In the genomic region with DNA sequence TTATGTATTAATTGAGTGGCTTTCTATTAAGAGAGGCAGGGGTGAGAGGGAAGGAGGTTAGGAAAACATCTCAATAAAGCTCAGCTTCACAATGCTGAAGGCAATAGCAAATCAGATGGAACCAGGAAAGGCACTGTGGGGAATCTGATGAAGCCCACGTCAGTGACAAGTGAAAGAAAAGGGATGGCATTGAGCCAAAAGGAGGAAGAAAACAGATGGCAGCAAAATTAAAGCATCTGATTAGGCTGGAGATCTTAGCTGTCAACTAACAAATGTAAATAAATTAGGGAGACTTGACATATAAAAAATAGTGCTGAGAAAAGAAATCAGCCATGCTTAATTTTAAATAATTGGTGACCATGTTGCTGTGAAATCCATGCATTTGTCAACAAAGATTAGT, we compare ENCODE assay signal across 28 cellular contexts.
DNase-seq lines count a peak whose midpoint lies in the region; ATAC-seq and TF ChIP-seq lines count a peak whose summit lies in the region.
"Had no signal": no experiment of that assay in that cellular context is flagged by ENCODE, and none has a peak within 500 bp of the region (broad histone marks: within the 10 kb centered on the region; RNA-seq: fewer than 3 reads in every experiment).

No MANE protein-coding gene starts in this region.

- H3K4me3 ChIP-seq in SK-N-SH (ENCODE audit: low read depth in 2 of 2, low read length in 1 of 2) = no peak overlapping the region
- H3K4me3 ChIP-seq: prostate gland, sigmoid colon, SK-N-MC, suprapubic skin, upper lobe of right lung had no signal

- peaks cover 5% of the 10 kb centered on the region for H3K36me3 Mint-ChIP-seq in stimulated activated naive CD8-positive, alpha-beta T cell treated with anti-CD3 and anti-CD28 coated beads, Interleukin-15, Interleukin-2, amounts not matched to agents 100 ng/mL and 50 ng/mL, for 24 hours (ENCODE audit: low read depth)
- peaks cover 7 to 14% of the 10 kb centered on the region in 2 donors for H3K36me3 Mint-ChIP-seq in activated naive CD4-positive, alpha-beta T cell treated with anti-CD3 and anti-CD28 coated beads, Interleukin-2, amount 50 U/mL, for 72 hours

- no peaks in the 10 kb centered on the region for H3K4me1 Mint-ChIP-seq in stimulated activated naive CD8-positive, alpha-beta T cell treated with anti-CD3 and anti-CD28 coated beads, Interleukin-15, Interleukin-2, amounts not matched to agents 100 ng/mL and 50 ng/mL, for 24 hours (ENCODE audit: low read depth)
- no peaks in the 10 kb centered on the region for H3K4me1 Mint-ChIP-seq in stimulated activated naive CD8-positive, alpha-beta T cell treated with anti-CD3 and anti-CD28 coated beads, Interleukin-15, amount 100 ng/mL, for 72 hours
- H3K4me1 Mint-ChIP-seq: stimulated activated memory B cell treated with anti-CD40 and anti-IgM and Interleukin-4, amounts not matched to agents 10 μg/mL and 1 μg/mL and 100 μg/mL, for 72 hours had no signal

- H2AFZ ChIP-seq in SK-N-SH (ENCODE audit: low read depth) = no peak overlapping the region

- no peak for ATAC-seq in stimulated activated naive CD8-positive, alpha-beta T cell treated with anti-CD3 and anti-CD28 coated beads, Interleukin-15, amount 100 ng/mL, for 72 hours
- ATAC-seq in activated naive CD4-positive, alpha-beta T cell treated with anti-CD3 and anti-CD28 coated beads, Interleukin-2, amount 50 U/mL, for 72 hours = no peak
- ATAC-seq: activated CD8-positive, alpha-beta T cell treated with anti-CD3 and anti-CD28 coated beads, Interleukin-2, amount 10 ng/mL, durations not matched to agents 7 days and 5 days; stimulated activated memory B cell treated with anti-CD40 and anti-IgM and Interleukin-4, amounts not matched to agents 10 μg/mL and 1 μg/mL and 100 μg/mL, for 72 hours; upper lobe of right lung had no signal

- peak overlapping the region in 1 of 2 experiments; percentile 97; a peak in 2 of 4 replicates for H3K27ac ChIP-seq in SK-N-SH (ENCODE audit: low read depth in 2 of 2, low read length in 1 of 2)
- H3K27ac ChIP-seq: prostate gland, sigmoid colon, SK-N-MC, suprapubic skin, upper lobe of right lung had no signal

- H3K27me3 Mint-ChIP-seq in stimulated activated naive CD8-positive, alpha-beta T cell treated with anti-CD3 and anti-CD28 coated beads, Interleukin-15, Interleukin-2, amounts not matched to agents 100 ng/mL and 50 ng/mL, for 24 hours = no peaks in the 10 kb centered on the region
- H3K27me3 Mint-ChIP-seq in stimulated activated naive CD8-positive, alpha-beta T cell treated with anti-CD3 and anti-CD28 coated beads, Interleukin-15, amount 100 ng/mL, for 72 hours = no peaks in the 10 kb centered on the region
- H3K27me3 Mint-ChIP-seq: naive B cell; stimulated activated memory B cell treated with anti-CD40 and anti-IgM and Interleukin-4, amounts not matched to agents 10 μg/mL and 1 μg/mL and 100 μg/mL, for 72 hours had no signal

- H3K9ac ChIP-seq in SK-N-SH = no peak overlapping the region

- H3K4me2 ChIP-seq in SK-N-SH = no peak overlapping the region

- peaks cover 5 to 24% of the 10 kb centered on the region in 2 experiments; a peak in 3 of 4 replicates for H3K4me1 ChIP-seq in SK-N-SH (ENCODE audit: control insufficient read depth in 1 of 2, insufficient read depth in 2 of 2, low read depth in 1 of 2, low read length in 1 of 2)
- H3K4me1 ChIP-seq: prostate gland, sigmoid colon, suprapubic skin, upper lobe of right lung had no signal

- H3K9me3 Mint-ChIP-seq in stimulated activated naive CD8-positive, alpha-beta T cell treated with anti-CD3 and anti-CD28 coated beads, Interleukin-15, Interleukin-2, amounts not matched to agents 100 ng/mL and 50 ng/mL, for 24 hours = no peaks in the 10 kb centered on the region
- H3K9me3 Mint-ChIP-seq in stimulated activated naive CD8-positive, alpha-beta T cell treated with anti-CD3 and anti-CD28 coated beads, Interleukin-15, amount 100 ng/mL, for 72 hours = no peaks in the 10 kb centered on the region
- peaks cover 0 to 10% of the 10 kb centered on the region in 2 donors for H3K9me3 Mint-ChIP-seq in activated naive CD4-positive, alpha-beta T cell treated with anti-CD3 and anti-CD28 coated beads, Interleukin-2, amount 50 U/mL, for 72 hours
- H3K9me3 Mint-ChIP-seq: naive B cell; stimulated activated memory B cell treated with anti-CD40 and anti-IgM and Interleukin-4, amounts not matched to agents 10 μg/mL and 1 μg/mL and 100 μg/mL, for 72 hours had no signal

- CTCF ChIA-PET in SK-N-SH (lab: Yijun Ruan, JAX) = interaction anchor here (1.3 to 10.1 kb wide), 5 partner anchors 15 to 1191 kb away, joined by 3 to 108 read pairs (median 4); no protein-coding TSS in a partner anchor

- H4K20me1 ChIP-seq in SK-N-SH (ENCODE audit: insufficient read depth) = no peaks in the 10 kb centered on the region

- peak in 1 of 2 experiments; percentile 84; a peak in 1 of 4 replicates for TF ChIP-seq EP300 in SK-N-SH (IDR thresholded peaks at IDR 0.05; ENCODE audit: borderline replicate concordance in 1 of 2, low read depth in 1 of 2, low read length in 1 of 2)

- no peak overlapping the region for H3K4me3 Mint-ChIP-seq in stimulated activated naive CD8-positive, alpha-beta T cell treated with anti-CD3 and anti-CD28 coated beads, Interleukin-15, Interleukin-2, amounts not matched to agents 100 ng/mL and 50 ng/mL, for 24 hours
- no peak overlapping the region for H3K4me3 Mint-ChIP-seq in stimulated activated naive CD8-positive, alpha-beta T cell treated with anti-CD3 and anti-CD28 coated beads, Interleukin-15, amount 100 ng/mL, for 72 hours
- H3K4me3 Mint-ChIP-seq: activated CD8-positive, alpha-beta T cell treated with anti-CD3 and anti-CD28 coated beads, Interleukin-2, amount 10 ng/mL, durations not matched to agents 7 days and 5 days; naive B cell; stimulated activated memory B cell treated with anti-CD40 and anti-IgM and Interleukin-4, amounts not matched to agents 10 μg/mL and 1 μg/mL and 100 μg/mL, for 72 hours had no signal

- H3K9me2 ChIP-seq in SK-N-SH = no peaks in the 10 kb centered on the region

- H3K36me3 ChIP-seq in SK-N-SH (replicated peaks in 1 of 2; ENCODE audit: control insufficient read depth in 1 of 2, insufficient read depth in 2 of 2, low read length in 1 of 2) = no peaks in the 10 kb centered on the region
- H3K36me3 ChIP-seq: prostate gland, sigmoid colon, suprapubic skin, upper lobe of right lung had no signal

- WGBS in SK-N-SH (ENCODE audit: low lambda C conversion rate) = 50% methylated on average over 1 of the region's 1 CpG

- H3K27ac Mint-ChIP-seq in stimulated activated naive CD8-positive, alpha-beta T cell treated with anti-CD3 and anti-CD28 coated beads, Interleukin-15, Interleukin-2, amounts not matched to agents 100 ng/mL and 50 ng/mL, for 24 hours = peak overlapping the region; percentile 26
- peak overlapping the region in 1 of 2 donors; percentile 0 for H3K27ac Mint-ChIP-seq in stimulated activated naive CD8-positive, alpha-beta T cell treated with anti-CD3 and anti-CD28 coated beads, Interleukin-15, amount 100 ng/mL, for 72 hours
- H3K27ac Mint-ChIP-seq in activated naive CD4-positive, alpha-beta T cell treated with anti-CD3 and anti-CD28 coated beads, Interleukin-2, amount 50 U/mL, for 72 hours = no peak overlapping the region
- H3K27ac Mint-ChIP-seq: activated CD8-positive, alpha-beta T cell treated with anti-CD3 and anti-CD28 coated beads, Interleukin-2, amount 10 ng/mL, durations not matched to agents 7 days and 5 days; stimulated activated memory B cell treated with anti-CD40 and anti-IgM and Interleukin-4, amounts not matched to agents 10 μg/mL and 1 μg/mL and 100 μg/mL, for 72 hours had no signal

- TF ChIP-seq CTCF in SK-N-SH (IDR thresholded peaks at IDR 0.05) = no peak

- 0 out of 2 replicates have a peak, but pooled peaks have one; percentile 4 for TF ChIP-seq RAD21 in SK-N-SH (IDR thresholded peaks at IDR 0.05; ENCODE audit: low read length)

- no peaks in the 10 kb centered on the region for H3K27me3 ChIP-seq in SK-N-SH (ENCODE audit: insufficient read depth)
- H3K27me3 ChIP-seq: sigmoid colon, suprapubic skin, upper lobe of right lung had no signal

- DNase-seq in stimulated activated naive CD8-positive, alpha-beta T cell treated with anti-CD3 and anti-CD28 coated beads, Interleukin-15, amount 100 ng/mL, for 72 hours = no peak
- DNase-seq in NCI-H2171 (lab: John Stamatoyannopoulos, UW) (peak; percentile 68), SK-N-SH (no peak), inferior parietal cortex (ENCODE audit: extremely low spot score) (no peak), HuH-7.5 (ENCODE audit: low spot score) (no peak), OCI-M2 (lab: John Stamatoyannopoulos, UW; ENCODE audit: unreplicated experiment) (no peak)
- no peak for DNase-seq in activated naive CD4-positive, alpha-beta T cell treated with anti-CD3 and anti-CD28 coated beads, Interleukin-2, amount 50 U/mL, for 72 hours (ENCODE audit: low spot score in 2 of 2)
- DNase-seq: activated CD4-positive, alpha-beta T cell treated with anti-CD3 and anti-CD28 coated beads for 1 hour; activated CD8-positive, alpha-beta T cell treated with anti-CD3 and anti-CD28 coated beads, Interleukin-2, amount 10 ng/mL, durations not matched to agents 7 days and 5 days; activated effector memory CD4-positive, alpha-beta T cell treated with Interleukin-2 at 50 U/mL for 16 hours; activated T-cell treated with anti-CD3 and anti-CD28 coated beads for 4 hours; effector memory CD4-positive, alpha-beta T cell; GDM1; HCEC 1CT; islet precursor cell; KG1; naive B cell; NCI-H2107; NCI-H526 treated with DMSO at 0.1 percent for 48 hours; sigmoid colon; stimulated activated CD4-positive, alpha-beta T cell treated with anti-CD3 and anti-CD28 coated beads, Interleukin-4, amount 100 ng/mL, for 4 hours; T-helper 2 cell; upper lobe of right lung had no signal

- POLR2A ChIA-PET in SK-N-SH (lab: Yijun Ruan, JAX) = interaction anchor here (0.9 to 1.2 kb wide), 3 partner anchors 16 to 47 kb away, joined by 3 read pairs; no protein-coding TSS in a partner anchor

- H3F3A ChIP-seq in SK-N-SH (replicated peaks; ENCODE audit: insufficient read depth) = no peaks in the 10 kb centered on the region

- H3K9me3 ChIP-seq in SK-N-SH = no peaks in the 10 kb centered on the region
- H3K9me3 ChIP-seq: prostate gland, sigmoid colon, suprapubic skin, upper lobe of right lung had no signal

- H3K79me2 ChIP-seq in SK-N-SH (ENCODE audit: insufficient read depth) = no peaks in the 10 kb centered on the region

TF ChIP-seq in SK-N-SH, 30 proteins besides CTCF, POLR2A, EP300 and RAD21 (continues in another document):
- TF ChIP-seq SIN3A (IDR thresholded peaks at IDR 0.05; ENCODE audit: borderline replicate concordance, low read depth, low read length) (no peak), NFIC (IDR thresholded peaks at IDR 0.05; ENCODE audit: borderline replicate concordance) (no peak), GATA2 (CRISPR knock-in tag; IDR thresholded peaks at IDR 0.05) (peak; percentile 70), TEAD4 (IDR thresholded peaks at IDR 0.05; ENCODE audit: borderline replicate concordance, insufficient read depth) (no peak), FOXM1 (IDR thresholded peaks at IDR 0.05; ENCODE audit: low read depth) (no peak)
